Comparison of ENCODE assay signal across 1 cellular context in the genomic region with DNA sequence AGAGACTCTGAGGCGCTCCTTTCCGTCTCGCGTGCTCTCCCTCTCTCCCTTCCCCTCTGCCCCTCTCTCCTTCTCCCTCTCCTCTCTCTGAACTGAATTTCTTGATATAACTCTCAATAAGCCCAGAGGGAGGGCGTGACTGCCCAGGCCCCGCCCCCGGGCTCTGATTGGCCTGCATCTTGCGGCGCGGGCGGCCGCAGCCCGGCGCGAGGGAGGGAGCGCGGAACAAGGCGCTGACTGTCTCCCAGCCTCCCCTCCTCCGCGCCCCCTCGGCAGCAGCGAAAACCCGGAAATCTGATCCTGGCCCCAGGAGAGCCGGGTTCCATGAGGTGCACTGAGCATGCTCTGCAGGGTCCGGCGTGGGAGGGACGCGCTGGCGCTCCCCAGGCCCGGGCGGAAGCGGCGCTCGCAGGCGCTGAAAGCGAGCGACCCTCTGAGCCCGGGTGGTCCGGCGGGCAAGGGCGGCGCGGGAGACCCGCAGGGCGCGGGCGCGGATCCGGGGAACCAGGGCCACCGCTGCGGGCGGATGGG.
TF ChIP-seq lines count a peak whose summit lies in the region.

A gene with protein sequence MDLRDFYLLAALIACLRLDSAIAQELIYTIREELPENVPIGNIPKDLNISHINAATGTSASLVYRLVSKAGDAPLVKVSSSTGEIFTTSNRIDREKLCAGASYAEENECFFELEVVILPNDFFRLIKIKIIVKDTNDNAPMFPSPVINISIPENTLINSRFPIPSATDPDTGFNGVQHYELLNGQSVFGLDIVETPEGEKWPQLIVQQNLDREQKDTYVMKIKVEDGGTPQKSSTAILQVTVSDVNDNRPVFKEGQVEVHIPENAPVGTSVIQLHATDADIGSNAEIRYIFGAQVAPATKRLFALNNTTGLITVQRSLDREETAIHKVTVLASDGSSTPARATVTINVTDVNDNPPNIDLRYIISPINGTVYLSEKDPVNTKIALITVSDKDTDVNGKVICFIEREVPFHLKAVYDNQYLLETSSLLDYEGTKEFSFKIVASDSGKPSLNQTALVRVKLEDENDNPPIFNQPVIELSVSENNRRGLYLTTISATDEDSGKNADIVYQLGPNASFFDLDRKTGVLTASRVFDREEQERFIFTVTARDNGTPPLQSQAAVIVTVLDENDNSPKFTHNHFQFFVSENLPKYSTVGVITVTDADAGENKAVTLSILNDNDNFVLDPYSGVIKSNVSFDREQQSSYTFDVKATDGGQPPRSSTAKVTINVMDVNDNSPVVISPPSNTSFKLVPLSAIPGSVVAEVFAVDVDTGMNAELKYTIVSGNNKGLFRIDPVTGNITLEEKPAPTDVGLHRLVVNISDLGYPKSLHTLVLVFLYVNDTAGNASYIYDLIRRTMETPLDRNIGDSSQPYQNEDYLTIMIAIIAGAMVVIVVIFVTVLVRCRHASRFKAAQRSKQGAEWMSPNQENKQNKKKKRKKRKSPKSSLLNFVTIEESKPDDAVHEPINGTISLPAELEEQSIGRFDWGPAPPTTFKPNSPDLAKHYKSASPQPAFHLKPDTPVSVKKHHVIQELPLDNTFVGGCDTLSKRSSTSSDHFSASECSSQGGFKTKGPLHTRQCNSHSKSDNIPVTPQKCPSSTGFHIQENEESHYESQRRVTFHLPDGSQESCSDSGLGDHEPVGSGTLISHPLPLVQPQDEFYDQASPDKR (N-terminal part only) (minus strand): TSS at position 94 of the 531 bp plus-strand sequence. CDS start 1,896 bp downstream, outside the sequence.

TF ChIP-seq in H1, 55 proteins besides CTCF, POLR2A, EP300 and RAD21 (continued from another document):
- TF ChIP-seq, protein P1, sequence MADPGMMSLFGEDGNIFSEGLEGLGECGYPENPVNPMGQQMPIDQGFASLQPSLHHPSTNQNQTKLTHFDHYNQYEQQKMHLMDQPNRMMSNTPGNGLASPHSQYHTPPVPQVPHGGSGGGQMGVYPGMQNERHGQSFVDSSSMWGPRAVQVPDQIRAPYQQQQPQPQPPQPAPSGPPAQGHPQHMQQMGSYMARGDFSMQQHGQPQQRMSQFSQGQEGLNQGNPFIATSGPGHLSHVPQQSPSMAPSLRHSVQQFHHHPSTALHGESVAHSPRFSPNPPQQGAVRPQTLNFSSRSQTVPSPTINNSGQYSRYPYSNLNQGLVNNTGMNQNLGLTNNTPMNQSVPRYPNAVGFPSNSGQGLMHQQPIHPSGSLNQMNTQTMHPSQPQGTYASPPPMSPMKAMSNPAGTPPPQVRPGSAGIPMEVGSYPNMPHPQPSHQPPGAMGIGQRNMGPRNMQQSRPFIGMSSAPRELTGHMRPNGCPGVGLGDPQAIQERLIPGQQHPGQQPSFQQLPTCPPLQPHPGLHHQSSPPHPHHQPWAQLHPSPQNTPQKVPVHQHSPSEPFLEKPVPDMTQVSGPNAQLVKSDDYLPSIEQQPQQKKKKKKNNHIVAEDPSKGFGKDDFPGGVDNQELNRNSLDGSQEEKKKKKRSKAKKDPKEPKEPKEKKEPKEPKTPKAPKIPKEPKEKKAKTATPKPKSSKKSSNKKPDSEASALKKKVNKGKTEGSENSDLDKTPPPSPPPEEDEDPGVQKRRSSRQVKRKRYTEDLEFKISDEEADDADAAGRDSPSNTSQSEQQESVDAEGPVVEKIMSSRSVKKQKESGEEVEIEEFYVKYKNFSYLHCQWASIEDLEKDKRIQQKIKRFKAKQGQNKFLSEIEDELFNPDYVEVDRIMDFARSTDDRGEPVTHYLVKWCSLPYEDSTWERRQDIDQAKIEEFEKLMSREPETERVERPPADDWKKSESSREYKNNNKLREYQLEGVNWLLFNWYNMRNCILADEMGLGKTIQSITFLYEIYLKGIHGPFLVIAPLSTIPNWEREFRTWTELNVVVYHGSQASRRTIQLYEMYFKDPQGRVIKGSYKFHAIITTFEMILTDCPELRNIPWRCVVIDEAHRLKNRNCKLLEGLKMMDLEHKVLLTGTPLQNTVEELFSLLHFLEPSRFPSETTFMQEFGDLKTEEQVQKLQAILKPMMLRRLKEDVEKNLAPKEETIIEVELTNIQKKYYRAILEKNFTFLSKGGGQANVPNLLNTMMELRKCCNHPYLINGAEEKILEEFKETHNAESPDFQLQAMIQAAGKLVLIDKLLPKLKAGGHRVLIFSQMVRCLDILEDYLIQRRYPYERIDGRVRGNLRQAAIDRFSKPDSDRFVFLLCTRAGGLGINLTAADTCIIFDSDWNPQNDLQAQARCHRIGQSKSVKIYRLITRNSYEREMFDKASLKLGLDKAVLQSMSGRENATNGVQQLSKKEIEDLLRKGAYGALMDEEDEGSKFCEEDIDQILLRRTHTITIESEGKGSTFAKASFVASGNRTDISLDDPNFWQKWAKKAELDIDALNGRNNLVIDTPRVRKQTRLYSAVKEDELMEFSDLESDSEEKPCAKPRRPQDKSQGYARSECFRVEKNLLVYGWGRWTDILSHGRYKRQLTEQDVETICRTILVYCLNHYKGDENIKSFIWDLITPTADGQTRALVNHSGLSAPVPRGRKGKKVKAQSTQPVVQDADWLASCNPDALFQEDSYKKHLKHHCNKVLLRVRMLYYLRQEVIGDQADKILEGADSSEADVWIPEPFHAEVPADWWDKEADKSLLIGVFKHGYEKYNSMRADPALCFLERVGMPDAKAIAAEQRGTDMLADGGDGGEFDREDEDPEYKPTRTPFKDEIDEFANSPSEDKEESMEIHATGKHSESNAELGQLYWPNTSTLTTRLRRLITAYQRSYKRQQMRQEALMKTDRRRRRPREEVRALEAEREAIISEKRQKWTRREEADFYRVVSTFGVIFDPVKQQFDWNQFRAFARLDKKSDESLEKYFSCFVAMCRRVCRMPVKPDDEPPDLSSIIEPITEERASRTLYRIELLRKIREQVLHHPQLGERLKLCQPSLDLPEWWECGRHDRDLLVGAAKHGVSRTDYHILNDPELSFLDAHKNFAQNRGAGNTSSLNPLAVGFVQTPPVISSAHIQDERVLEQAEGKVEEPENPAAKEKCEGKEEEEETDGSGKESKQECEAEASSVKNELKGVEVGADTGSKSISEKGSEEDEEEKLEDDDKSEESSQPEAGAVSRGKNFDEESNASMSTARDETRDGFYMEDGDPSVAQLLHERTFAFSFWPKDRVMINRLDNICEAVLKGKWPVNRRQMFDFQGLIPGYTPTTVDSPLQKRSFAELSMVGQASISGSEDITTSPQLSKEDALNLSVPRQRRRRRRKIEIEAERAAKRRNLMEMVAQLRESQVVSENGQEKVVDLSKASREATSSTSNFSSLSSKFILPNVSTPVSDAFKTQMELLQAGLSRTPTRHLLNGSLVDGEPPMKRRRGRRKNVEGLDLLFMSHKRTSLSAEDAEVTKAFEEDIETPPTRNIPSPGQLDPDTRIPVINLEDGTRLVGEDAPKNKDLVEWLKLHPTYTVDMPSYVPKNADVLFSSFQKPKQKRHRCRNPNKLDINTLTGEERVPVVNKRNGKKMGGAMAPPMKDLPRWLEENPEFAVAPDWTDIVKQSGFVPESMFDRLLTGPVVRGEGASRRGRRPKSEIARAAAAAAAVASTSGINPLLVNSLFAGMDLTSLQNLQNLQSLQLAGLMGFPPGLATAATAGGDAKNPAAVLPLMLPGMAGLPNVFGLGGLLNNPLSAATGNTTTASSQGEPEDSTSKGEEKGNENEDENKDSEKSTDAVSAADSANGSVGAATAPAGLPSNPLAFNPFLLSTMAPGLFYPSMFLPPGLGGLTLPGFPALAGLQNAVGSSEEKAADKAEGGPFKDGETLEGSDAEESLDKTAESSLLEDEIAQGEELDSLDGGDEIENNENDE (IDR thresholded peaks at IDR 0.05; ENCODE audit: insufficient replicate concordance, low read length), result no peak
- peak; percentile 97 for TF ChIP-seq EGR1 (IDR thresholded peaks at IDR 0.05; ENCODE audit: borderline replicate concordance, low read depth, low read length)
- TF ChIP-seq TEAD4 (IDR thresholded peaks at IDR 0.05; ENCODE audit: low read depth, low read length), result 0 out of 2 replicates have a peak, but pooled peaks have one; percentile 16
- TF ChIP-seq CREB1 (IDR thresholded peaks at IDR 0.05), result no peak; the same call in none of the 2 replicates
- TF ChIP-seq CHD1 (IDR thresholded peaks at IDR 0.05; ENCODE audit: low read depth, low read length), result no peak; the same call in 1 of the 2 replicates
- TF ChIP-seq BRCA1 (IDR thresholded peaks at IDR 0.05; ENCODE audit: low read depth, low read length), result no peak
